ENCODE assay signal across 1 cellular context in the genomic region with DNA sequence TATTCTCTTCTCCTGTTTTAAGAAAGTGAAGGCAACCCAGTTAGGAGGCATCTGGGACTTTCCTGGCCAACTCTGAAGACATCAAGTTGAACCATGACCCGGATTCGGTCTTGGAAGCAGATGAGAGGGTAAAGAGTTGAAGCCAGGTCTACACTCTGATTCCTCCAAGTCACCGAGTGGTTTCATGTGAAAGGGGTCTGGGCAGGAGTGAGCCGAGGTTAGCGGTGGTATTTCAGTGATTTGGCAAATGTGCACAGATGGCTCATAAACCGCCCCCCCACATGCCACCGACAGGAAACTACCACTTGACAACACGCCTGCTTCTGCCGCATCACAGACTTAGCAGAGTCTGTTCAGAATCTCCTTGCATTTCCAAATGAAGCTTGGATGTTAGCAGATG.
TF ChIP-seq lines count a peak whose summit lies in the region.

No MANE protein-coding gene starts in this region.

TF ChIP-seq in H1, 55 proteins besides CTCF, POLR2A, EP300 and RAD21:
- TF ChIP-seq BRCA1 (IDR thresholded peaks at IDR 0.05; ENCODE audit: low read depth, low read length) (no peak), SIX5 (IDR thresholded peaks at IDR 0.05; ENCODE audit: low read depth, low read length) (no peak)
